Comparison of ENCODE assay signal across 8 cellular contexts in the genomic region with DNA sequence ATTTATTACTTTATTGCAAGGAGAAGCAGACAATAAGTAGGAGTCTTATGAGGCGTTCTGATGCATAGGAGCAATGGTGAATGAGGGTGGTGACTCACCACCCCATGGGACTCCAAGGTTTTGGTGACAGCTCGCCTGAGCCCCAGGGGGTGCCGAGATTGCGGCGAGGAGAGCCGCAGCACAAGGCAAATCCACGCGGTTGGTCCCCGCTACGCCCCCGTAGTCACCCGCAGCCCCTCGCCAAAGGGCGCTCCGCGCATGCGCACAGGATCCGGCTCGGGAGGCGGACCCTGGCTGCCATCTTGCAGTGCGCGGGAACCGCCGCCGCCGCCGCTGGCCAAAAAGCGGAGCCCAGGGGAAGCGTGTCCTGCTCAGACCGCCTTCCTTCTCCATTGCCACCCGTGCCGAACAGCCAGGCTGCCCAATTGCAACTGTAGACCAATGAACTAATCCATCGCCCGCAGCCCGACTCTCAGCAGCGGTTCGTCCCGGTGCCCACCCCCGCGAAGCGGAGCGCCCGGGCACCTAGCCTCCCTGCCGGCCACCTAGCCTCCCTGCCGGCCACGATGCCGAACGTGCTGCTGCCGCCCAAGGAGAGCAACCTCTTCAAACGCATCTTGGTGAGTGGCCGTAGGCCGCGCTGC. TPM values are rescaled to one million over a fixed set of nuclear protein-coding genes. Genes with fewer than 3 reads are reported as not detected.
DNase-seq lines count a peak whose midpoint lies in the region; ATAC-seq and TF ChIP-seq lines count a peak whose summit lies in the region.

NAA16 (plus strand) TSS at position 305 of the 644 bp plus-strand sequence; CDS start at position 567, 262 bp downstream.

- ATAC-seq in GM21786 (IDR thresholded peaks at IDR 0.05; ENCODE audit: unreplicated experiment) (peak; percentile 69), naive B cell (ENCODE audit: low read depth in 2 of 2) (peak; percentile 79 to 82)
- ATAC-seq in stimulated activated effector memory CD8-positive, alpha-beta T cell treated with anti-CD3 and anti-CD28 coated beads, Interleukin-12 subunit alpha, Interleukin-12 subunit beta, amount 100 ng/mL, for 72 hours = peak; percentile 94

- H3K27ac ChIP-seq in DOHH2 (ENCODE audit: low read depth, low read length) (peak within 1 kb of the TSS; percentile 75), KOPT-K1 (ENCODE audit: low read depth, low read length, poor library complexity, severe bottlenecking) (peak within 1 kb of the TSS; percentile 90)

- no peaks in the 10 kb centered on the region for H3K9me2 ChIP-seq in DOHH2 (replicated peaks; ENCODE audit: control insufficient read depth, low read length)

- H3K4me1 ChIP-seq in DOHH2 (ENCODE audit: control insufficient read depth, low read length) = peaks cover 39% of the 10 kb centered on the region

- peak within 1 kb of the TSS; percentile 93 for H3K4me3 ChIP-seq in DOHH2 (ENCODE audit: low read length)

- H3K36me3 Mint-ChIP-seq in naive B cell = no peaks in the 10 kb centered on the region
- peaks cover 21% of the 10 kb centered on the region for H3K36me3 Mint-ChIP-seq in stimulated activated effector memory CD8-positive, alpha-beta T cell treated with anti-CD3 and anti-CD28 coated beads, Interleukin-12 subunit alpha, Interleukin-12 subunit beta, amount 100 ng/mL, for 72 hours

- peak within 1 kb of the TSS; percentile 88 for H3K4me2 ChIP-seq in DOHH2 (ENCODE audit: low read length)

- H3K79me2 ChIP-seq in DOHH2 (ENCODE audit: control insufficient read depth, low read length) = peaks cover 56% of the 10 kb centered on the region

- peaks cover 7 to 36% (median 24%) of the 10 kb centered on the region in 3 donors for H3K4me1 Mint-ChIP-seq in naive B cell
- H3K4me1 Mint-ChIP-seq in stimulated activated effector memory CD8-positive, alpha-beta T cell treated with anti-CD3 and anti-CD28 coated beads, Interleukin-12 subunit alpha, Interleukin-12 subunit beta, amount 100 ng/mL, for 72 hours = peaks cover 23% of the 10 kb centered on the region

- no peaks in the 10 kb centered on the region for H3F3A ChIP-seq in DOHH2 (ENCODE audit: control insufficient read depth, insufficient read depth)

- no peak for TF ChIP-seq CTCF in DOHH2 (IDR thresholded peaks at IDR 0.05; ENCODE audit: low read depth, low read length, poor library complexity, severe bottlenecking)

- DNase-seq in RKO (ENCODE audit: low spot score) (peak; percentile 94), activated T-helper 1 cell treated with Interleukin-2 at 50 U/mL for 16 hours (ENCODE audit: low read depth) (peak; percentile 91), fibroblast of gingiva (ENCODE audit: low read depth) (peak; percentile 89), naive B cell (peak; percentile 93)
- DNase-seq in stimulated activated effector memory CD8-positive, alpha-beta T cell treated with anti-CD3 and anti-CD28 coated beads, Interleukin-12 subunit alpha, Interleukin-12 subunit beta, amount 100 ng/mL, for 72 hours (ENCODE audit: low spot score in 2 of 2) = peak; percentile 98 to 99

- H3K36me3 ChIP-seq in DOHH2 (ENCODE audit: control insufficient read depth, low read length) (peaks cover 22% of the 10 kb centered on the region), KOPT-K1 (ENCODE audit: insufficient read depth, low read length) (peaks cover 5% of the 10 kb centered on the region; the same call in 1 of the 2 replicates)

- H3K27ac Mint-ChIP-seq in naive B cell = peak within 1 kb of the TSS; percentile 93 to 98 (median 94)
- peak within 1 kb of the TSS; percentile 95 for H3K27ac Mint-ChIP-seq in stimulated activated effector memory CD8-positive, alpha-beta T cell treated with anti-CD3 and anti-CD28 coated beads, Interleukin-12 subunit alpha, Interleukin-12 subunit beta, amount 100 ng/mL, for 72 hours

- H3K9me3 Mint-ChIP-seq in naive B cell = no peaks in the 10 kb centered on the region
- H3K9me3 Mint-ChIP-seq in stimulated activated effector memory CD8-positive, alpha-beta T cell treated with anti-CD3 and anti-CD28 coated beads, Interleukin-12 subunit alpha, Interleukin-12 subunit beta, amount 100 ng/mL, for 72 hours = no peaks in the 10 kb centered on the region

- peaks cover 0 to 1% (median 0%) of the 10 kb centered on the region in 3 donors for H3K27me3 Mint-ChIP-seq in naive B cell

- no peaks in the 10 kb centered on the region for H3K27me3 ChIP-seq in DOHH2 (ENCODE audit: control insufficient read depth, low read length)

- H3K9me3 ChIP-seq in DOHH2 (ENCODE audit: control insufficient read depth, insufficient read depth, low read length) = no peaks in the 10 kb centered on the region
- H3K9me3 ChIP-seq in KOPT-K1 (ENCODE audit: insufficient read depth, low read length, poor library complexity, severe bottlenecking) = no peaks in the 10 kb centered on the region

- peaks cover 7% of the 10 kb centered on the region; the same call in 1 of the 2 replicates for H4K20me1 ChIP-seq in DOHH2 (ENCODE audit: control insufficient read depth, insufficient read depth, low read depth, low read length)

- peak within 1 kb of the TSS; percentile 90 to 98 (median 96) for H3K4me3 Mint-ChIP-seq in naive B cell
- H3K4me3 Mint-ChIP-seq in stimulated activated effector memory CD8-positive, alpha-beta T cell treated with anti-CD3 and anti-CD28 coated beads, Interleukin-12 subunit alpha, Interleukin-12 subunit beta, amount 100 ng/mL, for 72 hours = peak within 1 kb of the TSS; percentile 90

RNA-seq across cellular contexts. Expression of gene NAA16, which starts in this region (rescaled TPM):
- polyA plus RNA-seq in naive B cell (ENCODE audit: low read depth in 6 of 6) = 10 to 100 TPM in 2 of 6 donors, 1 to 10 TPM in 4; 7.7 to 18.1 (median 9.9) TPM

Comparison
In these comparisons a context has a peak if more than half of its experiments do, and no peak if none do; other contexts are left out.
1. Peak in every context shown above with its lines: DNase-seq, ATAC-seq, H3K4me3 ChIP-seq and H3K27ac ChIP-seq.